ENCODE assay signal across 8 cellular contexts in genomic region chr3:52831500-52832301, GRCh38. TPM values are rescaled to one million over a fixed set of nuclear protein-coding genes. Genes with fewer than 3 reads are reported as not detected.
DNase-seq lines count a peak whose midpoint lies in the region; ATAC-seq, FAIRE-seq and TF ChIP-seq lines count a peak whose summit lies in the region.

No MANE protein-coding gene starts in this region.

- 30% methylated on average over 10 of the region's 21 CpGs for WGBS in K562 (ENCODE audit: insufficient coverage, low coverage, missing lambda C conversion rate)

- BruUV-seq in K562 (replicated peaks; lab: Mats Ljungman, UMichigan), result no TSS peak

- H3K9me3 ChIP-seq in K562 (replicated peaks; ENCODE audit: control insufficient read depth, insufficient read depth, low read depth, low read length), result no peaks in the 10 kb centered on the region
- H3K9me3 ChIP-seq in CD8-positive, alpha-beta T cell (ENCODE audit: low read length), result no peaks in the 10 kb centered on the region

- H3K9ac ChIP-seq in K562 (ENCODE audit: insufficient read depth in 1 of 2, low read depth in 2 of 2, low read length in 2 of 2), result peak overlapping the region in 1 of 2 experiments; percentile 45; a peak in 1 of 4 replicates

- H2AFZ ChIP-seq in K562 (ENCODE audit: low read depth, low read length), result no peak overlapping the region

- FAIRE-seq in K562 (lab: Jason Lieb, UNC), result no peak

- H3K36me3 ChIP-seq in K562 (ENCODE audit: control insufficient read depth, insufficient read depth, low read length), result no peaks in the 10 kb centered on the region
- H3K36me3 ChIP-seq in CD8-positive, alpha-beta T cell (ENCODE audit: insufficient read depth, low read length), result no peaks in the 10 kb centered on the region

- H3K27me3 ChIP-seq in K562 (ENCODE audit: control insufficient read depth in 2 of 2, insufficient read depth in 2 of 2, low read length in 2 of 2) (peaks cover 0 to 28% of the 10 kb centered on the region in 2 experiments; a peak in 4 of 5 replicates), layer of hippocampus (ENCODE audit: control insufficient read depth, insufficient read depth, low read length) (no peaks in the 10 kb centered on the region)
- no peaks in the 10 kb centered on the region for H3K27me3 ChIP-seq in CD8-positive, alpha-beta T cell (ENCODE audit: insufficient read depth, low read length)

- H3K27ac ChIP-seq in K562 (ENCODE audit: extremely low read depth, low read depth, low read length) (no peak overlapping the region), layer of hippocampus (ENCODE audit: low read depth, low read length) (peak overlapping the region; percentile 65)
- no peak overlapping the region for H3K27ac ChIP-seq in CD8-positive, alpha-beta T cell (ENCODE audit: low read depth, low read length)

- ATAC-seq in K562 (peak; percentile 39), GM19452 (IDR thresholded peaks at IDR 0.05; ENCODE audit: unreplicated experiment) (no peak)
- no peak for ATAC-seq in CD8-positive, alpha-beta T cell

- no peaks in the 10 kb centered on the region for H4K20me1 ChIP-seq in K562 (replicated peaks; ENCODE audit: control insufficient read depth, insufficient read depth, low read length)

- H3K4me1 Mint-ChIP-seq in CD8-positive, alpha-beta T cell (ENCODE audit: low read depth), result no peaks in the 10 kb centered on the region

- TF ChIP-seq CTCF in K562 (IDR thresholded peaks at IDR 0.05 in 2 of 3, conservative IDR thresholded peaks at IDR 0.05 in 1 of 3; ENCODE audit: insufficient read depth in 2 of 3, low read depth in 1 of 3, low read length in 3 of 3), result no peak
- TF ChIP-seq CTCF in CD8-positive, alpha-beta T cell (IDR thresholded peaks at IDR 0.05), result no peak

- no peak overlapping the region for H3K4me3 Mint-ChIP-seq in CD8-positive, alpha-beta T cell

- H3K9me1 ChIP-seq in K562 (ENCODE audit: control insufficient read depth, insufficient read depth, low read length), result no peaks in the 10 kb centered on the region

- DNase-seq in ACHN (peak; percentile 81), KBM-7 (peak; percentile 34), K562 (ENCODE audit: extremely low read depth in 1 of 4, low spot score in 3 of 4) (peak; percentile 27 to 67 (median 56)), NCI-H1436 (lab: John Stamatoyannopoulos, UW) (no peak), T-helper 1 cell (no peak)
- no peak for DNase-seq in CD8-positive, alpha-beta T cell

- intact Hi-C loops in K562 (cut with micrococcal nuclease), result loop anchor here (5.0 kb wide), 1 partner anchor 89 kb away; no protein-coding TSS in a partner anchor
- intact Hi-C loops in CD8-positive, alpha-beta T cell (cut with DNase I, micrococcal nuclease), result no loop called here

- H3K4me1 ChIP-seq in K562 (replicated peaks in 1 of 2; ENCODE audit: control insufficient read depth in 2 of 2, insufficient read depth in 2 of 2, low read length in 2 of 2), result peaks cover 15 to 20% of the 10 kb centered on the region in 2 experiments
- no peaks in the 10 kb centered on the region for H3K4me1 ChIP-seq in CD8-positive, alpha-beta T cell (ENCODE audit: insufficient read depth, low read length)

- no peaks in the 10 kb centered on the region for H3K27me3 Mint-ChIP-seq in CD8-positive, alpha-beta T cell (ENCODE audit: low read depth)

- H3K27ac Mint-ChIP-seq in CD8-positive, alpha-beta T cell, result no peak overlapping the region

- no peak overlapping the region for H3K4me2 ChIP-seq in K562 (ENCODE audit: insufficient read depth, low read length)

- in situ Hi-C loops in ACHN (cut with HindIII; ENCODE audit: low pct_ligation_motif_present, low pct_unique_long_range_greater_than_20kb, low sequenced_read_pairs), result no loop called here
- in situ Hi-C loops in KBM-7 (cut with MboI; ENCODE audit: low pct_unique_long_range_greater_than_20kb, low sequenced_read_pairs), result no loop called here
- in situ Hi-C loops in K562 (cut with MboI), result no loop called here

- TF ChIP-seq POLR2A in K562 (conservative IDR thresholded peaks at IDR 0.05), result no peak

- no peak for TF ChIP-seq EP300 in K562 (IDR thresholded peaks at IDR 0.05; ENCODE audit: low read length)

- POLR2A ChIA-PET in K562 (lab: Yijun Ruan, JAX), result interaction anchor here (0.7 kb wide), 2 partner anchors 21 to 139 kb away, joined by 3 read pairs; no protein-coding TSS in a partner anchor
- POLR2A ChIA-PET in CD8-positive, alpha-beta T cell (lab: Charles Lee), result no interaction called here

- H3K4me3 ChIP-seq in K562, result no peak overlapping the region
- H3K4me3 ChIP-seq in CD8-positive, alpha-beta T cell (ENCODE audit: low read depth, low read length), result no peak overlapping the region

- no peaks in the 10 kb centered on the region for H3K79me2 ChIP-seq in K562 (ENCODE audit: control insufficient read depth, insufficient read depth, low read length)

- CTCF ChIA-PET in K562 (lab: Yijun Ruan, JAX; ENCODE audit: low intra/inter-chr PET ratio), result no interaction called here
- CTCF ChIA-PET in CD8-positive, alpha-beta T cell (lab: Charles Lee), result interaction anchor here (0.6 kb wide), 1 partner anchor 16 kb away, joined by 3 read pairs; no protein-coding TSS in a partner anchor

- no peaks in the 10 kb centered on the region for H3K9me3 Mint-ChIP-seq in CD8-positive, alpha-beta T cell

- no peak for TF ChIP-seq RAD21 in K562 (CRISPR knock-in tag; conservative IDR thresholded peaks at IDR 0.05 in 1 of 2, IDR thresholded peaks at IDR 0.05 in 1 of 2)

- H3K36me3 Mint-ChIP-seq in CD8-positive, alpha-beta T cell, result peaks cover 13% of the 10 kb centered on the region

RNA-seq across cellular contexts. Expression of gene ITIH4, which starts 1.2 kb away (rescaled TPM):
- 0.84 and 1.7 TPM in 2 replicates for total RNA-seq in K562 (2011; cell fraction: chromatin; rRNA removed; ENCODE audit: low replicate concordance)
- total RNA-seq in K562 (2011; cell fraction: nucleolus; rRNA removed), result 0.53 TPM in 1 of 2 replicates, not detected in the other
- total RNA-seq in K562 (2011; cell fraction: nucleoplasm; rRNA removed), result 1.1 and 1.3 TPM in 2 replicates
- total RNA-seq in K562 (2014; rRNA removed) (0.09 TPM in 1 of 2 replicates, not detected in the other), K562 (2014; rRNA removed; fragmentation: Illumina TruSeq; extraction: Trizol) (not detected in 2 replicates), K562 (2015; rRNA removed; fragmentation: Illumina TruSeq; extraction: Trizol) (not detected in 2 replicates), K562 (2021) (0.62 and 0.96 TPM in 2 replicates)
- polyA plus RNA-seq in K562 (2011; rRNA removed) (0.20 TPM in 1 of 2 replicates, not detected in the other), K562 (2014; fragmentation: Illumina TruSeq; extraction: Trizol) (not detected in 2 replicates), K562 (2014; fragmentation: Nextera tagmentation; extraction: Ambion mirVana) (not detected), K562 (2014; rRNA removed) (not detected in 2 replicates)
- polyA plus RNA-seq in K562 (2011; cell fraction: cytosol; rRNA removed), result 0.07 TPM in 1 of 2 replicates, not detected in the other
- polyA plus RNA-seq in K562 (2011; cell fraction: nucleus; rRNA removed), result 0.28 and 0.39 TPM in 2 replicates
- polyA plus RNA-seq in K562 (2012), result 0.05 and 1.1 TPM in 2 replicates
- not detected in 2 replicates for polyA minus RNA-seq in K562 (2011; rRNA and poly(A)+ RNA removed)
- not detected in 2 replicates for polyA minus RNA-seq in K562 (2011; cell fraction: cytosol; rRNA and poly(A)+ RNA removed)
- polyA minus RNA-seq in K562 (2011; cell fraction: nucleus; rRNA and poly(A)+ RNA removed), result not detected in 2 replicates
- total RNA-seq in CD8-positive, alpha-beta T cell, result 10 to 100 TPM; 26.4 to 28.4 TPM

RNA-seq across cellular contexts. Expression of gene MUSTN1, which starts 3.1 kb away (rescaled TPM):
- total RNA-seq in K562 (2011; cell fraction: chromatin; rRNA removed; ENCODE audit: low replicate concordance), result not detected in 2 replicates
- total RNA-seq in K562 (2011; cell fraction: nucleolus; rRNA removed), result 0.92 TPM in 1 of 2 replicates, not detected in the other
- not detected in 2 replicates for total RNA-seq in K562 (2011; cell fraction: nucleoplasm; rRNA removed)
- total RNA-seq in K562 (2014; rRNA removed) (0.18 TPM in 1 of 2 replicates, not detected in the other), K562 (2014; rRNA removed; fragmentation: Illumina TruSeq; extraction: Trizol) (not detected in 2 replicates), K562 (2015; rRNA removed; fragmentation: Illumina TruSeq; extraction: Trizol) (0.38 TPM in 1 of 2 replicates, not detected in the other), K562 (2021) (0.78 TPM in 1 of 2 replicates, not detected in the other)
- polyA plus RNA-seq in K562 (2011; rRNA removed) (not detected in 2 replicates), K562 (2014; fragmentation: Illumina TruSeq; extraction: Trizol) (0.74 and 0.82 TPM in 2 replicates), K562 (2014; fragmentation: Nextera tagmentation; extraction: Ambion mirVana) (under 1 TPM in 1 of 2 experiments, not detected in 1; 0.15 TPM), K562 (2014; rRNA removed) (0.44 TPM in 1 of 2 replicates, not detected in the other)
- polyA plus RNA-seq in K562 (2011; cell fraction: cytosol; rRNA removed), result 0.15 and 0.22 TPM in 2 replicates
- polyA plus RNA-seq in K562 (2011; cell fraction: nucleus; rRNA removed), result 1.6 and 3.1 TPM in 2 replicates
- polyA plus RNA-seq in K562 (2012), result 0.78 and 4.1 TPM in 2 replicates
- polyA minus RNA-seq in K562 (2011; rRNA and poly(A)+ RNA removed), result not detected in 2 replicates
- not detected in 2 replicates for polyA minus RNA-seq in K562 (2011; cell fraction: cytosol; rRNA and poly(A)+ RNA removed)
- polyA minus RNA-seq in K562 (2011; cell fraction: nucleus; rRNA and poly(A)+ RNA removed), result not detected in 2 replicates
- total RNA-seq in CD8-positive, alpha-beta T cell, result 1 to 10 TPM; 3.4 to 6.7 TPM

RNA-seq across cellular contexts. Expression of gene ITIH3, which starts 37.1 kb away (rescaled TPM):
- not detected in 2 replicates for total RNA-seq in K562 (2011; cell fraction: chromatin; rRNA removed; ENCODE audit: low replicate concordance)
- not detected in 2 replicates for total RNA-seq in K562 (2011; cell fraction: nucleolus; rRNA removed)
- not detected in 2 replicates for total RNA-seq in K562 (2011; cell fraction: nucleoplasm; rRNA removed)
- total RNA-seq in K562 (2014; rRNA removed), result not detected in 2 replicates
- 0.07 TPM in 1 of 2 replicates, not detected in the other for total RNA-seq in K562 (2014; rRNA removed; fragmentation: Illumina TruSeq; extraction: Trizol)
- total RNA-seq in K562 (2015; rRNA removed; fragmentation: Illumina TruSeq; extraction: Trizol), result not detected in 2 replicates
- 0.25 and 0.35 TPM in 2 replicates for total RNA-seq in K562 (2021)
- not detected in 2 replicates for polyA plus RNA-seq in K562 (2011; rRNA removed)
- polyA plus RNA-seq in K562 (2011; cell fraction: cytosol; rRNA removed), result not detected in 2 replicates
- polyA plus RNA-seq in K562 (2011; cell fraction: nucleus; rRNA removed), result 0.04 and 0.24 TPM in 2 replicates
- not detected in 2 replicates for polyA plus RNA-seq in K562 (2012)
- not detected in 2 replicates for polyA plus RNA-seq in K562 (2014; fragmentation: Illumina TruSeq; extraction: Trizol)
- polyA plus RNA-seq in K562 (2014; fragmentation: Nextera tagmentation; extraction: Ambion mirVana), result not detected
- not detected in 2 replicates for polyA plus RNA-seq in K562 (2014; rRNA removed)
- polyA minus RNA-seq in K562 (2011; rRNA and poly(A)+ RNA removed), result not detected in 2 replicates
- polyA minus RNA-seq in K562 (2011; cell fraction: cytosol; rRNA and poly(A)+ RNA removed), result 4.0 TPM in 1 of 2 replicates, not detected in the other
- not detected in 2 replicates for polyA minus RNA-seq in K562 (2011; cell fraction: nucleus; rRNA and poly(A)+ RNA removed)
- total RNA-seq in CD8-positive, alpha-beta T cell, result not detected

RNA-seq across cellular contexts. Expression of gene ITIH1, which starts 54.3 kb away (rescaled TPM):
- total RNA-seq in K562 (2011; cell fraction: chromatin; rRNA removed; ENCODE audit: low replicate concordance), result not detected in 2 replicates
- total RNA-seq in K562 (2011; cell fraction: nucleolus; rRNA removed), result not detected in 2 replicates
- not detected in 2 replicates for total RNA-seq in K562 (2011; cell fraction: nucleoplasm; rRNA removed)
- total RNA-seq in K562 (2014; rRNA removed) (not detected in 2 replicates), K562 (2014; rRNA removed; fragmentation: Illumina TruSeq; extraction: Trizol) (not detected in 2 replicates), K562 (2015; rRNA removed; fragmentation: Illumina TruSeq; extraction: Trizol) (not detected in 2 replicates), K562 (2021) (0.11 and 0.31 TPM in 2 replicates)
- polyA plus RNA-seq in K562 (2011; rRNA removed) (not detected in 2 replicates), K562 (2014; fragmentation: Illumina TruSeq; extraction: Trizol) (not detected in 2 replicates), K562 (2014; fragmentation: Nextera tagmentation; extraction: Ambion mirVana) (not detected), K562 (2014; rRNA removed) (not detected in 2 replicates)
- not detected in 2 replicates for polyA plus RNA-seq in K562 (2011; cell fraction: cytosol; rRNA removed)
- not detected in 2 replicates for polyA plus RNA-seq in K562 (2011; cell fraction: nucleus; rRNA removed)
- polyA plus RNA-seq in K562 (2012), result not detected in 2 replicates
- not detected in 2 replicates for polyA minus RNA-seq in K562 (2011; rRNA and poly(A)+ RNA removed)
- polyA minus RNA-seq in K562 (2011; cell fraction: cytosol; rRNA and poly(A)+ RNA removed), result not detected in 2 replicates
- not detected in 2 replicates for polyA minus RNA-seq in K562 (2011; cell fraction: nucleus; rRNA and poly(A)+ RNA removed)
- total RNA-seq in CD8-positive, alpha-beta T cell, result not detected

Comparison
In these comparisons a context has a peak if more than half of its experiments do, and no peak if none do; other contexts are left out.
1. DNase-seq: peak in ACHN (single experiment), KBM-7 (single experiment) and K562 (4 of 4); none in NCI-H1436 (single experiment), CD8-positive, alpha-beta T cell (0 of 7) and T-helper 1 cell (0 of 5).
2. RNA of gene ITIH4, which starts 1.2 kb away (total RNA-seq): 26.4 to 28.4 TPM in CD8-positive, alpha-beta T cell; 0.09 to 1.7 TPM in K562; every median in the first group is over 10 times any median in the second.